ENCODE assay signal across 8 cellular contexts in genomic region chr16:67277999-67278772, GRCh38. TPM values are rescaled to one million over a fixed set of nuclear protein-coding genes. Genes with fewer than 3 reads are reported as not detected.
DNase-seq lines count a peak whose midpoint lies in the region; ATAC-seq and TF ChIP-seq lines count a peak whose summit lies in the region.

No MANE protein-coding gene starts in this region.

- ATAC-seq in GM19351 (IDR thresholded peaks at IDR 0.05; ENCODE audit: unreplicated experiment) (peak; percentile 14), Panc1 (peak; percentile 9; the same call in 1 of the 2 replicates), HG03045 (IDR thresholded peaks at IDR 0.05; ENCODE audit: unreplicated experiment) (no peak), GM21390 (IDR thresholded peaks at IDR 0.05; ENCODE audit: unreplicated experiment) (no peak), GM19397 (IDR thresholded peaks at IDR 0.05; ENCODE audit: unreplicated experiment) (no peak), HG03135 (IDR thresholded peaks at IDR 0.05; ENCODE audit: unreplicated experiment) (no peak)

- no peaks in the 10 kb centered on the region for H3K9me3 Mint-ChIP-seq in osteocyte (ENCODE audit: unreplicated experiment)

- POLR2A ChIA-PET in Panc1 (lab: Charles Lee), result no interaction called here

- no peaks in the 10 kb centered on the region; the same call in 1 of the 2 replicates for H3K36me3 ChIP-seq in Panc1 (ENCODE audit: control insufficient read depth, insufficient read depth, low read length)

- TF ChIP-seq CTCF in Panc1 (IDR thresholded peaks at IDR 0.05) (no peak), epithelial cell of proximal tubule (conservative IDR thresholded peaks at IDR 0.05; ENCODE audit: low read depth, low read length) (peak; percentile 38), osteocyte (IDR thresholded peaks at IDR 0.05) (no peak)

- CTCF ChIA-PET in Panc1 (lab: Charles Lee), result no interaction called here

- peak overlapping the region; percentile 95 for H3K27ac Mint-ChIP-seq in osteocyte (ENCODE audit: unreplicated experiment)

- H3K4me1 ChIP-seq in Panc1 (ENCODE audit: control insufficient read depth, insufficient read depth, low read length), result peaks cover 6% of the 10 kb centered on the region; the same call in 1 of the 2 replicates

- no peaks in the 10 kb centered on the region for H3K27me3 Mint-ChIP-seq in osteocyte (ENCODE audit: unreplicated experiment)

- BruUV-seq in Panc1 (replicated peaks; lab: Mats Ljungman, UMichigan), result no TSS peak

- peak overlapping the region; percentile 64 for H3K4me3 Mint-ChIP-seq in osteocyte (ENCODE audit: unreplicated experiment)

- H3K27ac ChIP-seq in Panc1 (ENCODE audit: low read length), result peak overlapping the region; percentile 48

- peaks cover 23% of the 10 kb centered on the region for H3K4me1 Mint-ChIP-seq in osteocyte (ENCODE audit: unreplicated experiment)

- DNase-seq in Panc1 (ENCODE audit: low read depth, low spot score) (no peak), epithelial cell of proximal tubule (ENCODE audit: low read depth) (no peak), osteocyte (ENCODE audit: extremely low spot score, unreplicated experiment) (no peak)

- intact Hi-C loops in Panc1 (cut with micrococcal nuclease; ENCODE audit: unreplicated experiment), result no loop called here

- in situ Hi-C loops in Panc1 (cut with HindIII; ENCODE audit: low pct_unique_long_range_greater_than_20kb, low sequenced_read_pairs), result no loop called here

- H3K27me3 ChIP-seq in Panc1 (ENCODE audit: control insufficient read depth, insufficient read depth, low read length), result no peaks in the 10 kb centered on the region

- H3K9me3 ChIP-seq in Panc1 (ENCODE audit: control insufficient read depth, insufficient read depth, low read depth, low read length), result no peaks in the 10 kb centered on the region

- peak overlapping the region; percentile 43 to 62 for H3K4me3 ChIP-seq in Panc1 (ENCODE audit: low read depth in 2 of 2, low read length in 2 of 2)
- H3K4me3 ChIP-seq in epithelial cell of proximal tubule (ENCODE audit: low read depth, low read length), result peak overlapping the region; percentile 70

- no peaks in the 10 kb centered on the region for H3K36me3 Mint-ChIP-seq in osteocyte (ENCODE audit: unreplicated experiment)

RNA-seq across cellular contexts. Expression of gene PLEKHG4, which starts 1.1 kb away (rescaled TPM):
- total RNA-seq in Panc1 (2021; ENCODE audit: unreplicated experiment), result 6.7 TPM
- polyA plus RNA-seq in Panc1 (2012; ENCODE audit: insufficient read length), result 4.3 TPM
- total RNA-seq in epithelial cell of proximal tubule, result 6.6 and 10.2 TPM in 2 replicates
- 10.1 and 11.4 TPM in 2 replicates for total RNA-seq in osteocyte

RNA-seq across cellular contexts. Expression of gene SLC9A5, which starts 29.4 kb away (rescaled TPM):
- 1.7 TPM for total RNA-seq in Panc1 (2021; ENCODE audit: unreplicated experiment)
- polyA plus RNA-seq in Panc1 (2012; ENCODE audit: insufficient read length), result 2.3 TPM
- total RNA-seq in epithelial cell of proximal tubule, result 0.14 and 0.23 TPM in 2 replicates
- total RNA-seq in osteocyte, result 4.2 and 4.4 TPM in 2 replicates

RNA-seq across cellular contexts. Expression of gene FHOD1, which starts 30.9 kb away (rescaled TPM):
- total RNA-seq in Panc1 (2021; ENCODE audit: unreplicated experiment), result 9.3 TPM
- 13.4 TPM for polyA plus RNA-seq in Panc1 (2012; ENCODE audit: insufficient read length)
- total RNA-seq in epithelial cell of proximal tubule, result 16.4 and 20.1 TPM in 2 replicates
- 60.0 and 71.7 TPM in 2 replicates for total RNA-seq in osteocyte

RNA-seq across cellular contexts. Expression of gene KCTD19, which starts 48.4 kb away (rescaled TPM):
- 0.62 TPM for total RNA-seq in Panc1 (2021; ENCODE audit: unreplicated experiment)
- polyA plus RNA-seq in Panc1 (2012; ENCODE audit: insufficient read length), result 0.13 TPM
- total RNA-seq in epithelial cell of proximal tubule, result 0.14 and 0.35 TPM in 2 replicates
- 0.39 TPM in 1 of 2 replicates, not detected in the other for total RNA-seq in osteocyte

RNA-seq across cellular contexts. Expression of gene LRRC36, which starts 48.4 kb away (rescaled TPM):
- total RNA-seq in Panc1 (2021; ENCODE audit: unreplicated experiment) (0.54 TPM), epithelial cell of proximal tubule (0.07 and 0.52 TPM in 2 replicates), osteocyte (not detected in 2 replicates)
- polyA plus RNA-seq in Panc1 (2012; ENCODE audit: insufficient read length), result 0.55 TPM

Comparison
In these comparisons a context has a peak if more than half of its experiments do, and no peak if none do; other contexts are left out.
1. ATAC-seq: peak in GM19351 (single experiment) and Panc1 (single experiment); none in HG03045 (single experiment), GM21390 (single experiment), GM19397 (single experiment) and HG03135 (single experiment).